Comparison of ENCODE assay signal across 12 cellular contexts in genomic region chr14:105195533-105196227, GRCh38. TPM values are rescaled to one million over a fixed set of nuclear protein-coding genes. Genes with fewer than 3 reads are reported as not detected.
DNase-seq lines count a peak whose midpoint lies in the region; TF ChIP-seq lines count a peak whose summit lies in the region.
"Had no signal": no experiment of that assay in that cellular context is flagged by ENCODE, and none has a peak within 500 bp of the region (broad histone marks: within the 10 kb centered on the region; RNA-seq: fewer than 3 reads in every experiment).

No MANE protein-coding gene starts in this region.

- H2AFZ ChIP-seq in parathyroid adenoma (no peak overlapping the region), osteoblast (ENCODE audit: low read length) (no peak overlapping the region)

- in situ Hi-C loops in KBM-7 (cut with MboI; ENCODE audit: low pct_unique_long_range_greater_than_20kb, low sequenced_read_pairs), result no loop called here

- TF ChIP-seq CTCF in esophagus squamous epithelium (IDR thresholded peaks at IDR 0.05), result no peak
- no peak for TF ChIP-seq CTCF in parathyroid adenoma (IDR thresholded peaks at IDR 0.05)
- TF ChIP-seq CTCF in osteoblast (IDR thresholded peaks at IDR 0.05; ENCODE audit: extremely low read depth, low read depth, low read length), result no peak

- H3K27ac ChIP-seq in esophagus squamous epithelium (peak overlapping the region in 3 of 4 donors; percentile 20 to 80 (median 73)), parathyroid adenoma (peak overlapping the region; percentile 15), osteoblast (ENCODE audit: low read depth, low read length) (no peak overlapping the region)
- H3K27ac ChIP-seq: 22Rv1 had no signal

- H3K4me2 ChIP-seq in parathyroid adenoma (ENCODE audit: low read length) (no peak overlapping the region), osteoblast (ENCODE audit: insufficient read depth, low read length) (no peak overlapping the region)

- intact Hi-C loops in esophagus squamous epithelium (cut with DNase I), result no loop called here

- no peak for TF ChIP-seq POLR2A in esophagus squamous epithelium (IDR thresholded peaks at IDR 0.05)

- H3K4me1 ChIP-seq in esophagus squamous epithelium, result peaks cover 22 to 72% (median 49%) of the 10 kb centered on the region in 3 donors
- H3K4me1 ChIP-seq in parathyroid adenoma, result peaks cover 5% of the 10 kb centered on the region
- no peaks in the 10 kb centered on the region for H3K4me1 ChIP-seq in osteoblast (ENCODE audit: insufficient read depth, low read length)

- H3K4me3 ChIP-seq in esophagus squamous epithelium (peak overlapping the region in 1 of 4 donors; percentile 53), parathyroid adenoma (ENCODE audit: low read depth, low read length) (no peak overlapping the region), osteoblast (ENCODE audit: insufficient read depth, low read length) (no peak overlapping the region)

- H3K79me2 ChIP-seq in parathyroid adenoma (no peaks in the 10 kb centered on the region), osteoblast (ENCODE audit: insufficient read depth, low read length) (no peaks in the 10 kb centered on the region)

- H3K36me3 ChIP-seq in esophagus squamous epithelium (no peaks in the 10 kb centered on the region), parathyroid adenoma (ENCODE audit: control insufficient read depth, insufficient read depth, low read length) (no peaks in the 10 kb centered on the region), osteoblast (ENCODE audit: insufficient read depth, low read length) (no peaks in the 10 kb centered on the region)

- H4K20me1 ChIP-seq in osteoblast (ENCODE audit: insufficient read depth, low read length), result no peaks in the 10 kb centered on the region

- H3K27me3 ChIP-seq in esophagus squamous epithelium (peaks cover 6 to 98% (median 19%) of the 10 kb centered on the region in 4 donors), parathyroid adenoma (ENCODE audit: control insufficient read depth, insufficient read depth, low read length) (peaks cover 3% of the 10 kb centered on the region), osteoblast (ENCODE audit: insufficient read depth, low read length) (peaks cover 24% of the 10 kb centered on the region)

- 44 to 45% methylated on average over 17 to 19 of the region's 25 CpGs for WGBS in esophagus squamous epithelium, 2 donors

- peak; percentile 50 for DNase-seq in DMS 273 (lab: John Stamatoyannopoulos, UW; ENCODE audit: unreplicated experiment)
- DNase-seq in DMS 273 treated with DMSO at 0.1 percent for 48 hours (lab: John Stamatoyannopoulos, UW), result no peak
- DNase-seq in KBM-7, result peak; percentile 44
- no peak for DNase-seq in esophagus squamous epithelium (lab: John Stamatoyannopoulos, UW)
- no peak for DNase-seq in pons (ENCODE audit: low spot score)
- DNase-seq in cerebellar cortex (ENCODE audit: low spot score), result no peak
- DNase-seq in osteoblast (ENCODE audit: insufficient read length, low spot score, missing footprints), result no peak
- DNase-seq: activated CD8-positive, alpha-beta memory T cell treated with anti-CD3 and anti-CD28 coated beads for 24 hours; NCI-H1105 treated with DMSO at 0.1 percent for 48 hours; NCI-H774 had no signal

- H3K9me3 ChIP-seq in esophagus squamous epithelium (no peaks in the 10 kb centered on the region), parathyroid adenoma (ENCODE audit: control insufficient read depth, low read length) (no peaks in the 10 kb centered on the region), osteoblast (ENCODE audit: low read depth, low read length) (no peaks in the 10 kb centered on the region)

- no peak overlapping the region for H3K9ac ChIP-seq in parathyroid adenoma

RNA-seq across cellular contexts. Expression of gene NUDT14, which starts 14.6 kb away (rescaled TPM):
- total RNA-seq in esophagus squamous epithelium (10 to 100 TPM in 3 of 4 donors, 1 to 10 TPM in 1; 9.7 to 17.6 (median 15.4) TPM), osteoblast (13.6 and 15.9 TPM in 2 replicates)

RNA-seq across cellular contexts. Expression of gene JAG2, which starts 27.1 kb away (rescaled TPM):
- total RNA-seq in esophagus squamous epithelium (10 to 100 TPM; 20.7 to 29.4 (median 23.3) TPM), osteoblast (1.8 and 3.3 TPM in 2 replicates)

RNA-seq across cellular contexts. Expression of gene BTBD6, which starts 52.7 kb away (rescaled TPM):
- total RNA-seq in esophagus squamous epithelium, result 10 to 100 TPM; 41.0 to 52.7 (median 46.9) TPM
- total RNA-seq in osteoblast, result 54.3 and 60.1 TPM in 2 replicates

Comparison
In these comparisons a context has a peak if more than half of its experiments do, and no peak if none do; other contexts are left out.
1. DNase-seq: peak in DMS 273 (single experiment) and KBM-7 (single experiment); none in DMS 273 treated with DMSO at 0.1 percent for 48 hours (single experiment), esophagus squamous epithelium (single experiment), pons (single experiment), cerebellar cortex (single experiment) and osteoblast (single experiment).